Comparison of ENCODE assay signal across 1 cellular context in the genomic region with DNA sequence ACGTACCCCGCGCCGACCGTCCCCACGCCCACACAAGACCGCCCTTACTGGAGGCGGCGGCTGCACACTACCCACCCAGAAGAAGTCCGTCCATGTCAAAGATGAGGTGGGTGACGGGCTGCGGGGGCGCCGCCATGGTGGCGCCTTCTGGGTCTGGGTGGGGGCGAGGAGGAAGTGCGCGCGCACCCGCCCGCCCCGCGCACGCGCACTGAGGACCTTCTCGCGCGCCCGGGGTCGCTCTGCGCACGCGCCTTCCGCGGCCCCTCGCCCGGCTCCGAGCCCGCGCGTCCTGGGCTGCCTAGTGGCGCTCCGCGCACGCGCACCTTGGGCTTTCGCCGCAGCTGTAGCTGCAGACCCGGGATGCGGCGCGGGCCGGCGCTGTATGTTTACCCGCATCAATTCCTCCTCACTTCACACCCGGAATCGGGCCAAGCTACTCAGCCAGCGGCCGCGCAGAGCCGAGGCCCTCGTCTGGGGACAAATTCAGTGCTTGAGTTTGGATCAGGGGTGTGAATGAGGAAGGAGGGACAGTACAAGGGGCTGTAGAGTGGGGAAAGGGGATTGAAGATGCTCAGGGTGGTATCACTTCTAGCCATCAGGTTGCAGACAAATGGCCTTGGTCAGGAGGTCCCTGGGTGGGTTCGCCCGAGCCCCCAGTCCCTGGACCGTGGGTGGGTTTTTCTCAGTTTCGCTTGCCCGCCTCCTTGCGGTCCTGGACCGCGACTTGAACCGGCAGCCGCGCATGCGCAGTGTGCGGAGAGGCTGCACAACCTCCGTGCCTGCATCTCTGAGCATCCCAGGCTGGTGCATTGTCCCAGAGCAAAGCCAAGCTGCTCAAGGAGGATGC.
TF ChIP-seq lines count a peak whose summit lies in the region.

TSS of gene PUDP (minus strand) at position 176 of the 847 bp plus-strand sequence. CDS start at position 136, 40 bp downstream.

TF ChIP-seq in HepG2, 621 proteins besides CTCF, POLR2A, EP300 and RAD21 (continued from another document):
- no peak for TF ChIP-seq TRIM24 (CRISPR knock-in tag; IDR thresholded peaks at IDR 0.05)
- no peak for TF ChIP-seq KAT2B (IDR thresholded peaks at IDR 0.05; ENCODE audit: borderline replicate concordance, low read depth, low read length)
- TF ChIP-seq, protein P1, sequence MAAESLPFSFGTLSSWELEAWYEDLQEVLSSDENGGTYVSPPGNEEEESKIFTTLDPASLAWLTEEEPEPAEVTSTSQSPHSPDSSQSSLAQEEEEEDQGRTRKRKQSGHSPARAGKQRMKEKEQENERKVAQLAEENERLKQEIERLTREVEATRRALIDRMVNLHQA (CRISPR knock-in tag; IDR thresholded peaks at IDR 0.05): no peak
- no peak for TF ChIP-seq MED1 (CRISPR knock-in tag; IDR thresholded peaks at IDR 0.05)
- TF ChIP-seq ZNF790 (CRISPR knock-in tag; IDR thresholded peaks at IDR 0.05; ENCODE audit: borderline replicate concordance): no peak
